Comparison of ENCODE assay signal across 15 cellular contexts in genomic region chr10:14259696-14260595, GRCh38.
DNase-seq lines count a peak whose midpoint lies in the region; FAIRE-seq and TF ChIP-seq lines count a peak whose summit lies in the region.
"Had no signal": no experiment of that assay in that cellular context is flagged by ENCODE, and none has a peak within 500 bp of the region (broad histone marks: within the 10 kb centered on the region; RNA-seq: fewer than 3 reads in every experiment).

No MANE protein-coding gene starts in this region.

- no peak overlapping the region for H3K4me2 ChIP-seq in fibroblast of lung (ENCODE audit: extremely low read depth, insufficient read depth, low read length)
- no peak overlapping the region for H3K4me2 ChIP-seq in neuronal stem cell (ENCODE audit: insufficient read depth, low read length, poor library complexity, severe bottlenecking)

- H3K9ac ChIP-seq in fibroblast of lung (ENCODE audit: insufficient read depth, low read length) (no peak overlapping the region), neuronal stem cell (ENCODE audit: low read depth, low read length, poor library complexity) (no peak overlapping the region)

- H3K14ac ChIP-seq in neuronal stem cell (ENCODE audit: low read length) = no peak overlapping the region

- no peak overlapping the region for H2BK15ac ChIP-seq in neuronal stem cell (ENCODE audit: low read length)

- no peak overlapping the region for H2BK120ac ChIP-seq in neuronal stem cell (ENCODE audit: low read depth, low read length)

- no peaks in the 10 kb centered on the region for H3K36me3 ChIP-seq in fibroblast of lung (ENCODE audit: control insufficient read depth, insufficient read depth, low read length)
- H3K36me3 ChIP-seq in neuronal stem cell (replicated peaks in 1 of 2; ENCODE audit: control insufficient read depth in 2 of 2, insufficient read depth in 2 of 2, low read length in 2 of 2) = no peaks in the 10 kb centered on the region
- H3K36me3 ChIP-seq: SJSA1 had no signal

- no peak overlapping the region for H2AK5ac ChIP-seq in neuronal stem cell (ENCODE audit: low read depth, low read length)

- no peaks in the 10 kb centered on the region for H3K79me1 ChIP-seq in neuronal stem cell (ENCODE audit: low read depth, low read length)

- H4K8ac ChIP-seq in neuronal stem cell (ENCODE audit: low read depth, low read length) = peak overlapping the region; percentile 66

- H3K27me3 ChIP-seq in fibroblast of lung (ENCODE audit: control insufficient read depth, insufficient read depth, low read length) (peaks cover 30% of the 10 kb centered on the region), neuronal stem cell (ENCODE audit: control insufficient read depth in 3 of 3, insufficient read depth in 3 of 3, low read depth in 1 of 3, low read length in 3 of 3) (no peaks in the 10 kb centered on the region)

- H4K20me1 ChIP-seq in fibroblast of lung (ENCODE audit: control insufficient read depth, extremely low read depth, insufficient read depth, low read length) = no peaks in the 10 kb centered on the region

- H3K9me3 ChIP-seq in fibroblast of lung (ENCODE audit: control insufficient read depth, insufficient read depth, low read depth, low read length) = no peaks in the 10 kb centered on the region
- H3K9me3 ChIP-seq in neuronal stem cell (replicated peaks in 1 of 2; ENCODE audit: control insufficient read depth in 2 of 2, insufficient read depth in 1 of 2, low read depth in 1 of 2, low read length in 2 of 2) = peaks cover 0 to 8% of the 10 kb centered on the region in 2 donors
- H3K9me3 ChIP-seq: SJSA1 had no signal

- no peak overlapping the region for H2BK12ac ChIP-seq in neuronal stem cell (ENCODE audit: low read length)

- TF ChIP-seq CTCF in fibroblast of lung (conservative IDR thresholded peaks at IDR 0.05 in 1 of 2, IDR thresholded peaks at IDR 0.05 in 1 of 2; ENCODE audit: low read depth in 1 of 2, low read length in 2 of 2) = no peak

- H3K23ac ChIP-seq in neuronal stem cell (ENCODE audit: low read depth, low read length, poor library complexity) = no peak overlapping the region

- no peaks in the 10 kb centered on the region for H3K4me1 ChIP-seq in fibroblast of lung (ENCODE audit: control insufficient read depth, extremely low read depth, insufficient read depth, low read length)
- H3K4me1 ChIP-seq in neuronal stem cell (ENCODE audit: control insufficient read depth in 2 of 2, insufficient read depth in 1 of 2, low read depth in 1 of 2, low read length in 2 of 2) = peaks cover 2 to 19% of the 10 kb centered on the region in 2 donors
- H3K4me1 ChIP-seq: SJSA1 had no signal

- H3K4ac ChIP-seq in neuronal stem cell (ENCODE audit: low read length) = no peak overlapping the region

- no peak overlapping the region for H2BK5ac ChIP-seq in neuronal stem cell (ENCODE audit: low read length)

- H3K18ac ChIP-seq in neuronal stem cell (ENCODE audit: low read length) = no peak overlapping the region

- FAIRE-seq in HTR-8/SVneo (lab: Jason Lieb, UNC) = no peak

- no peak overlapping the region for H4K91ac ChIP-seq in neuronal stem cell (ENCODE audit: low read depth, low read length, poor library complexity)

- no CpG with 5 or more reads among the region's 7 CpGs for WGBS in neuronal stem cell (ENCODE audit: extremely low coverage in 2 of 2, insufficient read length in 2 of 2, insufficient replicate concordance in 1 of 2), 2 donors

- H3K27ac ChIP-seq in fibroblast of lung (ENCODE audit: insufficient read depth, low read length) (no peak overlapping the region), neuronal stem cell (replicated peaks; ENCODE audit: low read length) (no peak overlapping the region)
- H3K27ac ChIP-seq: coronary artery, SJSA1 had no signal

- H2AFZ ChIP-seq in fibroblast of lung (ENCODE audit: low read length) = no peak overlapping the region
- H2AFZ ChIP-seq in neuronal stem cell (ENCODE audit: low read length) = no peak overlapping the region

- no peak overlapping the region for H3K4me3 ChIP-seq in fibroblast of lung (replicated peaks in 1 of 4; ENCODE audit: control extremely low read depth in 1 of 4, insufficient read depth in 1 of 4, low read depth in 3 of 4, low read length in 4 of 4)
- H3K4me3 ChIP-seq in neuronal stem cell (ENCODE audit: low read length in 2 of 2) = no peak overlapping the region
- H3K4me3 ChIP-seq: coronary artery, SJSA1 had no signal

- H3K79me2 ChIP-seq in fibroblast of lung (ENCODE audit: control insufficient read depth, insufficient read depth, low read length) = no peaks in the 10 kb centered on the region

- DNase-seq in DMS53 (lab: John Stamatoyannopoulos, UW) = peak; percentile 96
- peak; percentile 71 for DNase-seq in NCI-H69 (lab: John Stamatoyannopoulos, UW)
- DNase-seq in fibroblast of lung (ENCODE audit: low read depth in 2 of 2) = peak; percentile 71 to 78
- no peak for DNase-seq in neuronal stem cell (ENCODE audit: low spot score)
- DNase-seq in GM19240 (ENCODE audit: insufficient read length, low spot score) = no peak
- no peak for DNase-seq in SKM-1 treated with dmso at 0.1 percent for 144 hours (lab: John Stamatoyannopoulos, UW; ENCODE audit: unreplicated experiment)
- DNase-seq in HTR-8/SVneo (ENCODE audit: insufficient read length, low spot score) = no peak
- DNase-seq in hepatic stellate cell (ENCODE audit: low spot score) = no peak
- DNase-seq: activated CD4-positive, alpha-beta T cell treated with anti-CD3 and anti-CD28 coated beads, Interleukin-2, amount 10 ng/mL, durations not matched to agents 7 days and 5 days; activated gamma-delta T cell treated with Interleukin-2 at 50 U/mL for 16 hours; CD4-positive, alpha-beta memory T cell; head of caudate nucleus; NCI-H2029 treated with DMSO at 0.1 percent for 48 hours had no signal

Comparison
In these comparisons a context has a peak if more than half of its experiments do, and no peak if none do; other contexts are left out.
1. DNase-seq: peak in DMS53 (single experiment), NCI-H69 (single experiment) and fibroblast of lung (2 of 2); none in neuronal stem cell (single experiment), GM19240 (single experiment), SKM-1 treated with dmso at 0.1 percent for 144 hours (single experiment), HTR-8/SVneo (single experiment) and hepatic stellate cell (single experiment).